ENCODE assay signal across 25 cellular contexts in genomic region chr11:46655631-46656030, GRCh38. TPM values are rescaled to one million over a fixed set of nuclear protein-coding genes. Genes with fewer than 3 reads are reported as not detected.
DNase-seq lines count a peak whose midpoint lies in the region; ATAC-seq and TF ChIP-seq lines count a peak whose summit lies in the region.
"Had no signal": no experiment of that assay in that cellular context is flagged by ENCODE, and none has a peak within 500 bp of the region (broad histone marks: within the 10 kb centered on the region; RNA-seq: fewer than 3 reads in every experiment).

No MANE protein-coding gene starts in this region.

- ATAC-seq in IMR-90 (ENCODE audit: low read depth): no peak
- no peak for ATAC-seq in activated T-helper 17 cell treated with anti-CD3 and anti-CD28 coated beads, Interleukin-2, amount 50 U/mL, for 72 hours (replicated peaks)
- ATAC-seq: PC-3, Right ventricle myocardium inferior had no signal

- no peak for TF ChIP-seq POLR2A in IMR-90 (IDR thresholded peaks at IDR 0.05; ENCODE audit: low read depth, low read length)

- no peaks in the 10 kb centered on the region for H3K9me3 Mint-ChIP-seq in activated T-helper 17 cell treated with anti-CD3 and anti-CD28 coated beads, Interleukin-2, amount 50 U/mL, for 72 hours
- no peaks in the 10 kb centered on the region for H3K9me3 Mint-ChIP-seq in mesothelial cell of epicardium
- H3K9me3 Mint-ChIP-seq: CD14-positive monocyte; CD8-positive, alpha-beta memory T cell had no signal

- H2AK5ac ChIP-seq in IMR-90 (ENCODE audit: low read depth, low read length): 0 out of 2 replicates have a peak overlapping the region, but pooled peaks have one; percentile 12

- H3K27ac Mint-ChIP-seq in activated T-helper 17 cell treated with anti-CD3 and anti-CD28 coated beads, Interleukin-2, amount 50 U/mL, for 72 hours: peak overlapping the region; percentile 33
- H3K27ac Mint-ChIP-seq in mesothelial cell of epicardium: no peak overlapping the region
- H3K27ac Mint-ChIP-seq: B cell had no signal

- H3K14ac ChIP-seq in IMR-90 (replicated peaks; ENCODE audit: low read depth, low read length): no peak overlapping the region

- peaks cover 32% of the 10 kb centered on the region for H3K36me3 ChIP-seq in IMR-90 (ENCODE audit: control insufficient read depth, insufficient read depth, low read length)

- peaks cover 6 to 19% of the 10 kb centered on the region in 2 experiments; a peak in 2 of 4 replicates for H3K79me1 ChIP-seq in IMR-90 (ENCODE audit: low read depth in 1 of 2, low read length in 2 of 2)

- intact Hi-C loops in IMR-90 (cut with micrococcal nuclease): no loop called here

- dilution Hi-C loops in IMR-90 (cut with HindIII; ENCODE audit: low sequenced_read_pairs, unreplicated experiment): no loop called here

- H3K4me3 Mint-ChIP-seq in activated T-helper 17 cell treated with anti-CD3 and anti-CD28 coated beads, Interleukin-2, amount 50 U/mL, for 72 hours: no peak overlapping the region
- no peak overlapping the region for H3K4me3 Mint-ChIP-seq in mesothelial cell of epicardium
- H3K4me3 Mint-ChIP-seq: B cell; CD14-positive monocyte; CD8-positive, alpha-beta memory T cell had no signal

- peaks cover 88% of the 10 kb centered on the region for H3K36me3 Mint-ChIP-seq in activated T-helper 17 cell treated with anti-CD3 and anti-CD28 coated beads, Interleukin-2, amount 50 U/mL, for 72 hours (ENCODE audit: low read depth)
- H3K36me3 Mint-ChIP-seq in mesothelial cell of epicardium: peaks cover 51% of the 10 kb centered on the region

- TF ChIP-seq RAD21 in IMR-90 (IDR thresholded peaks at IDR 0.05; ENCODE audit: low read length): no peak

- no peak overlapping the region for H4K91ac ChIP-seq in IMR-90 (ENCODE audit: insufficient read depth, low read depth, low read length)

- H2AFZ ChIP-seq in IMR-90 (replicated peaks; ENCODE audit: low read length, poor library complexity): no peak overlapping the region

- no peak overlapping the region for H2BK120ac ChIP-seq in IMR-90 (ENCODE audit: low read depth, low read length)

- H4K8ac ChIP-seq in IMR-90 (ENCODE audit: low read depth in 2 of 2, low read length in 2 of 2): no peak overlapping the region

- no peaks in the 10 kb centered on the region for H3K9me1 ChIP-seq in IMR-90 (ENCODE audit: insufficient read depth, low read length)

- no peak overlapping the region for H4K5ac ChIP-seq in IMR-90 (ENCODE audit: low read depth, low read length)

- no peaks in the 10 kb centered on the region for H3K27me3 ChIP-seq in IMR-90 (ENCODE audit: control insufficient read depth, insufficient read depth, low read length)
- H3K27me3 ChIP-seq: SJCRH30 had no signal

- no peak overlapping the region for H2BK20ac ChIP-seq in IMR-90 (ENCODE audit: low read depth, low read length)

- no peak overlapping the region for H2BK15ac ChIP-seq in IMR-90 (ENCODE audit: low read depth, low read length)

- H3K27ac ChIP-seq in IMR-90 (ENCODE audit: insufficient read depth, low read length): no peak overlapping the region
- H3K27ac ChIP-seq: SJCRH30 had no signal

- BruUV-seq in IMR-90 (replicated peaks; lab: Mats Ljungman, UMichigan): no TSS peak

- H3K4me2 ChIP-seq in IMR-90 (ENCODE audit: low read depth, low read length): no peak overlapping the region

- no peaks in the 10 kb centered on the region for H3K9me3 ChIP-seq in IMR-90 (ENCODE audit: control insufficient read depth, insufficient read depth, low read length)
- H3K9me3 ChIP-seq: SJCRH30 had no signal

- POLR2A ChIA-PET in IMR-90 (lab: Charles Lee; ENCODE audit: unreplicated experiment): no interaction called here

- no peak overlapping the region for H2BK5ac ChIP-seq in IMR-90 (ENCODE audit: low read depth, low read length, poor library complexity, severe bottlenecking)

- H2AK9ac ChIP-seq in IMR-90 (replicated peaks; ENCODE audit: low read depth, low read length, poor library complexity): no peak overlapping the region

- H3K27me3 Mint-ChIP-seq in activated T-helper 17 cell treated with anti-CD3 and anti-CD28 coated beads, Interleukin-2, amount 50 U/mL, for 72 hours: no peaks in the 10 kb centered on the region
- no peaks in the 10 kb centered on the region for H3K27me3 Mint-ChIP-seq in mesothelial cell of epicardium (ENCODE audit: low read depth)
- H3K27me3 Mint-ChIP-seq: B cell; CD8-positive, alpha-beta memory T cell had no signal

- DNase-seq in IMR-90: no peak
- peak; percentile 62 for DNase-seq in fibroblast of villous mesenchyme (ENCODE audit: low read depth)
- DNase-seq in KG1 (lab: John Stamatoyannopoulos, UW): no peak
- no peak for DNase-seq in mesothelial cell of epicardium (ENCODE audit: low spot score in 2 of 2, unreplicated experiment in 2 of 2)
- no peak for DNase-seq in NCI-H526 (lab: John Stamatoyannopoulos, UW)
- DNase-seq in AG08396 (ENCODE audit: low spot score): no peak
- DNase-seq: CD8-positive, alpha-beta memory T cell; DMS79 treated with DMSO at 0.1 percent for 48 hours; H7; Kasumi-1; NCI-H1092 treated with DMSO at 0.1 percent for 48 hours; NCI-H1436; NCI-H187; NCI-H2081 treated with DMSO at 0.1 percent for 48 hours; NCI-H2171; NCI-H446; NCI-H524 treated with DMSO at 0.1 percent for 48 hours; NCI-H82; NK-92 treated with Interleukin-12 subunit alpha and Interleukin-12 subunit beta, amount 100 ng/mL, for 24 hours; PC-3; SJCRH30 had no signal

- WGBS in IMR-90 (ENCODE audit: extremely low coverage in 2 of 2, insufficient read length in 1 of 2), 2 experiments: 86% methylated on average over 2 of the region's 4 CpGs; no CpG with 5 or more reads in 1 of the 2 experiments

- CTCF ChIA-PET in IMR-90 (lab: Yijun Ruan, JAX): no interaction called here

- no peak overlapping the region for H3K9ac ChIP-seq in IMR-90 (ENCODE audit: low read depth, low read length)

- TF ChIP-seq CTCF in IMR-90 (conservative IDR thresholded peaks at IDR 0.05; ENCODE audit: low read depth, low read length) (no peak), fibroblast of villous mesenchyme (IDR thresholded peaks at IDR 0.05; ENCODE audit: insufficient read depth, low read depth, low read length) (no peak), mesothelial cell of epicardium (IDR thresholded peaks at IDR 0.05; ENCODE audit: unreplicated experiment) (no peak)

- in situ Hi-C loops in IMR-90 (cut with MboI; ENCODE audit: low sequenced_read_pairs): no loop called here

- H3K18ac ChIP-seq in IMR-90 (ENCODE audit: low read depth, low read length): no peak overlapping the region

- H4K20me1 ChIP-seq in IMR-90 (ENCODE audit: insufficient read depth, low read length): no peaks in the 10 kb centered on the region

- H3K4me1 Mint-ChIP-seq in activated T-helper 17 cell treated with anti-CD3 and anti-CD28 coated beads, Interleukin-2, amount 50 U/mL, for 72 hours: no peaks in the 10 kb centered on the region
- H3K4me1 Mint-ChIP-seq in mesothelial cell of epicardium: no peaks in the 10 kb centered on the region
- H3K4me1 Mint-ChIP-seq: B cell; CD8-positive, alpha-beta memory T cell had no signal

- H3K4me3 ChIP-seq in IMR-90 (ENCODE audit: insufficient read depth, low read depth, low read length) (no peak overlapping the region), fibroblast of villous mesenchyme (ENCODE audit: low read depth, low read length) (no peak overlapping the region)
- H3K4me3 ChIP-seq: SJCRH30 had no signal

- no peak overlapping the region for H3K56ac ChIP-seq in IMR-90 (ENCODE audit: extremely low read depth, insufficient read depth, low read length)

- H3K4ac ChIP-seq in IMR-90 (ENCODE audit: low read depth, low read length): no peak overlapping the region

- no peak overlapping the region for H3K23ac ChIP-seq in IMR-90 (ENCODE audit: low read depth, low read length)

- peaks cover 7% of the 10 kb centered on the region for H3K4me1 ChIP-seq in IMR-90 (ENCODE audit: control insufficient read depth, insufficient read depth, low read length)
- H3K4me1 ChIP-seq: SJCRH30 had no signal

TF ChIP-seq in IMR-90, 13 proteins besides CTCF, POLR2A, EP300 and RAD21 (continues in another document):
- TF ChIP-seq CEBPB (IDR thresholded peaks at IDR 0.05; ENCODE audit: low read depth, low read length): peak; percentile 14; the same call in 1 of the 2 replicates

RNA-seq across cellular contexts. Expression of gene ATG13, which starts 38.3 kb away (rescaled TPM):
- total RNA-seq in IMR-90 (2012; rRNA removed): 32.2 and 43.0 TPM in 2 replicates
- polyA plus RNA-seq in IMR-90 (2012; rRNA removed): 49.7 and 56.2 TPM in 2 replicates
- polyA plus RNA-seq in IMR-90 (2012; cell fraction: cytosol; rRNA removed): 37.6 and 46.1 TPM in 2 replicates
- polyA plus RNA-seq in IMR-90 (2012; cell fraction: nucleus; rRNA removed; ENCODE audit: low replicate concordance): 62.8 and 74.0 TPM in 2 replicates
- total RNA-seq in activated T-helper 17 cell treated with anti-CD3 and anti-CD28 coated beads, Interleukin-2, amount 50 U/mL, for 72 hours: 10 to 100 TPM; 59.1 to 62.1 TPM
- 45.4 and 49.7 TPM in 2 replicates for total RNA-seq in fibroblast of villous mesenchyme
- total RNA-seq in mesothelial cell of epicardium: 67.4 to 68.4 TPM (median 67.8 TPM) in 3 replicates

RNA-seq across cellular contexts. Expression of gene HARBI1, which starts 38.6 kb away (rescaled TPM):
- total RNA-seq in IMR-90 (2012; rRNA removed) (5.2 and 6.1 TPM in 2 replicates), fibroblast of villous mesenchyme (4.8 and 5.6 TPM in 2 replicates), mesothelial cell of epicardium (5.4 to 6.3 TPM (median 6.0 TPM) in 3 replicates)
- polyA plus RNA-seq in IMR-90 (2012; rRNA removed): 2.4 and 2.7 TPM in 2 replicates
- polyA plus RNA-seq in IMR-90 (2012; cell fraction: cytosol; rRNA removed): 1.3 and 2.0 TPM in 2 replicates
- 0.58 and 1.2 TPM in 2 replicates for polyA plus RNA-seq in IMR-90 (2012; cell fraction: nucleus; rRNA removed; ENCODE audit: low replicate concordance)
- 1 to 10 TPM; 2.4 to 4.6 TPM for total RNA-seq in activated T-helper 17 cell treated with anti-CD3 and anti-CD28 coated beads, Interleukin-2, amount 50 U/mL, for 72 hours

RNA-seq across cellular contexts. Expression of gene ARHGAP1, which starts 44.8 kb away (rescaled TPM):
- total RNA-seq in IMR-90 (2012; rRNA removed) (28.1 and 46.6 TPM in 2 replicates), fibroblast of villous mesenchyme (62.2 and 82.1 TPM in 2 replicates), mesothelial cell of epicardium (48.3 to 49.4 TPM (median 48.7 TPM) in 3 replicates)
- 75.7 and 78.8 TPM in 2 replicates for polyA plus RNA-seq in IMR-90 (2012; rRNA removed)
- 77.3 and 77.9 TPM in 2 replicates for polyA plus RNA-seq in IMR-90 (2012; cell fraction: cytosol; rRNA removed)
- 56.6 and 87.7 TPM in 2 replicates for polyA plus RNA-seq in IMR-90 (2012; cell fraction: nucleus; rRNA removed; ENCODE audit: low replicate concordance)
- 10 to 100 TPM; 43.5 to 49.6 TPM for total RNA-seq in activated T-helper 17 cell treated with anti-CD3 and anti-CD28 coated beads, Interleukin-2, amount 50 U/mL, for 72 hours

RNA-seq across cellular contexts. Expression of gene ZNF408, which starts 45.2 kb away (rescaled TPM):
- total RNA-seq in IMR-90 (2012; rRNA removed): 9.5 and 10.3 TPM in 2 replicates
- 10.4 and 11.1 TPM in 2 replicates for polyA plus RNA-seq in IMR-90 (2012; rRNA removed)
- 5.4 and 8.6 TPM in 2 replicates for polyA plus RNA-seq in IMR-90 (2012; cell fraction: cytosol; rRNA removed)
- 16.7 and 32.2 TPM in 2 replicates for polyA plus RNA-seq in IMR-90 (2012; cell fraction: nucleus; rRNA removed; ENCODE audit: low replicate concordance)
- total RNA-seq in activated T-helper 17 cell treated with anti-CD3 and anti-CD28 coated beads, Interleukin-2, amount 50 U/mL, for 72 hours: 10 to 100 TPM; 10.5 to 15.1 TPM
- total RNA-seq in fibroblast of villous mesenchyme: 12.1 and 17.4 TPM in 2 replicates
- total RNA-seq in mesothelial cell of epicardium: 15.3 to 16.2 TPM (median 15.7 TPM) in 3 replicates
